In genomic region chrX:140090800-140091275, GRCh38 we compare ENCODE assay signal across 7 cellular contexts.
DNase-seq lines count a peak whose midpoint lies in the region; ATAC-seq and TF ChIP-seq lines count a peak whose summit lies in the region.

No MANE protein-coding gene starts in this region.

- WGBS in sigmoid colon, 2 donors: 5 to 8% methylated on average over 23 of the region's 23 CpGs

- H3K4me3 ChIP-seq in KMS-11 (IDR thresholded peaks at IDR 0.05; ENCODE audit: insufficient read depth, low read depth, low read length) (no peak overlapping the region), fibroblast of pulmonary artery (replicated peaks; ENCODE audit: low read depth, low read length) (peak overlapping the region; percentile 35), sigmoid colon (peak overlapping the region in 3 of 4 donors; percentile 40 to 48 (median 46))

- no peaks in the 10 kb centered on the region for H3K79me2 ChIP-seq in KMS-11 (ENCODE audit: insufficient read depth, low read depth)

- no peak for TF ChIP-seq EP300 in sigmoid colon (IDR thresholded peaks at IDR 0.05)

- no peak overlapping the region for H3K27ac ChIP-seq in KMS-11
- H3K27ac ChIP-seq in sigmoid colon: no peak overlapping the region

- intact Hi-C loops in sigmoid colon (cut with DNase I): no loop called here

- no peaks in the 10 kb centered on the region for H4K20me1 ChIP-seq in KMS-11 (ENCODE audit: insufficient read depth)

- no peaks in the 10 kb centered on the region for H3K36me3 ChIP-seq in KMS-11 (ENCODE audit: insufficient read depth)
- no peaks in the 10 kb centered on the region for H3K36me3 ChIP-seq in sigmoid colon

- no peak overlapping the region; the same call in 1 of the 2 replicates for H3K9ac ChIP-seq in KMS-11

- no peak for DNase-seq in fibroblast of pulmonary artery (ENCODE audit: low read depth)
- no peak for DNase-seq in sigmoid colon
- DNase-seq in GM10266 (ENCODE audit: extremely low spot score): no peak
- no peak for DNase-seq in GOT3 (lab: John Stamatoyannopoulos, UW)

- H2AFZ ChIP-seq in KMS-11 (ENCODE audit: low read depth): peak overlapping the region; percentile 54

- no peaks in the 10 kb centered on the region for H3K9me3 ChIP-seq in sigmoid colon

- H3K27me3 ChIP-seq in KMS-11 (ENCODE audit: insufficient read depth, low read depth) (no peaks in the 10 kb centered on the region), sigmoid colon (no peaks in the 10 kb centered on the region)

- TF ChIP-seq CTCF in KMS-11 (conservative IDR thresholded peaks at IDR 0.05; ENCODE audit: low read depth, low read length) (no peak), fibroblast of pulmonary artery (IDR thresholded peaks at IDR 0.05; ENCODE audit: low read length, missing control alignments) (no peak), sigmoid colon (IDR thresholded peaks at IDR 0.05) (no peak), GM10266 (IDR thresholded peaks at IDR 0.05; ENCODE audit: control insufficient read depth, insufficient read depth, low read depth, missing control alignments) (no peak)

- H3K4me2 ChIP-seq in KMS-11: peak overlapping the region; percentile 26

- no peak for TF ChIP-seq POLR2A in sigmoid colon (IDR thresholded peaks at IDR 0.05)

- ATAC-seq in GM21367 (IDR thresholded peaks at IDR 0.05; ENCODE audit: unreplicated experiment) (peak; percentile 13), GM21515 (IDR thresholded peaks at IDR 0.05; ENCODE audit: unreplicated experiment) (no peak)

- H3K4me1 ChIP-seq in KMS-11 (ENCODE audit: low read depth, poor library complexity, severe bottlenecking): peaks cover 49% of the 10 kb centered on the region
- H3K4me1 ChIP-seq in sigmoid colon: peaks cover 0 to 6% (median 5%) of the 10 kb centered on the region in 4 donors
